1 cellular context compared by ENCODE assay signal in genomic region chr18:73784853-73785252, GRCh38.
TF ChIP-seq lines count a peak whose summit lies in the region.

No MANE protein-coding gene starts in this region.

TF ChIP-seq in IMR-90, 13 proteins besides CTCF, POLR2A, EP300 and RAD21:
- TF ChIP-seq RFX5 (IDR thresholded peaks at IDR 0.05; ENCODE audit: low read depth, low read length) = no peak
- no peak for TF ChIP-seq MAFK (IDR thresholded peaks at IDR 0.05; ENCODE audit: low read depth, low read length)
- no peak for TF ChIP-seq CHD1 (IDR thresholded peaks at IDR 0.05; ENCODE audit: low read depth, low read length)
- no peak for TF ChIP-seq RCOR1 (IDR thresholded peaks at IDR 0.05; ENCODE audit: insufficient replicate concordance, low read length)
- no peak for TF ChIP-seq MAZ (IDR thresholded peaks at IDR 0.05; ENCODE audit: borderline replicate concordance, low read depth, low read length)
- no peak for TF ChIP-seq USF2 (IDR thresholded peaks at IDR 0.05; ENCODE audit: low read depth, low read length)
- no peak for TF ChIP-seq ELK1 (IDR thresholded peaks at IDR 0.05; ENCODE audit: borderline replicate concordance, low read depth, low read length)
- no peak for TF ChIP-seq SMC3 (IDR thresholded peaks at IDR 0.05; ENCODE audit: low read depth, low read length)
- TF ChIP-seq CEBPB (IDR thresholded peaks at IDR 0.05; ENCODE audit: low read depth, low read length) = no peak
- TF ChIP-seq MXI1 (IDR thresholded peaks at IDR 0.05; ENCODE audit: borderline replicate concordance, low read depth, low read length) = no peak
- TF ChIP-seq FOS (IDR thresholded peaks at IDR 0.05; ENCODE audit: low read depth, low read length) = no peak
- no peak for TF ChIP-seq NFE2L2 (IDR thresholded peaks at IDR 0.05; ENCODE audit: low read depth, low read length)
- TF ChIP-seq BHLHE40 (IDR thresholded peaks at IDR 0.05; ENCODE audit: low read depth, low read length) = no peak
